In the genomic region with DNA sequence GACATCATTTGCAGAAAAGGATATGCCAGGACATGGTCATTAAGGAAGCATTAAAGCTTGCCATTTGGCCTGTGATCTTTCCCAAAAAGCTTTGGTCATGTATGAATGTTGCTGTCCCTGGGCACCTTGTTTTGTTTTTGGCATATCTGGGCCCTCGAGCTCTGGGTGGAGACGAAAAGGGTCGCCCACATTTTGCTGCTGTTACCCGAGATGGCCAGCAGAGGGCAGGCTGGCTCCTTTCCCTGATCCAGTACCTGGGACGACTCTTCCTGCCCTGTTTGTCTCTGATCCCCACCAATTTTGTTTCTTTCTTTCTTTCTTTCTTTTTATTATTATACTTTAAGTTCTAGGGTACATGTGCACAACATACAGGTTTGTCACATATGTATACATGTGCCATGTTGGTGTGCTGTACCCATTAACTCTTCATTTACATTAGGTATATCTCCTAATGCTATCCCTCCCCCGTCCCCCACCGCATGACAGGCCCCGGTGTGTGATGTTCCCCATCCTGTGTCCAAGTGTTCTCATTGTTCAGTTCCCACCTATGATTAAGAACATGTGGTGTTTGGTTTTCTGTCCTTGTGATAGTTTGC, we compare ENCODE assay signal across 8 cellular contexts. TPM values are rescaled to one million over a fixed set of nuclear protein-coding genes. Genes with fewer than 3 reads are reported as not detected.
DNase-seq lines count a peak whose midpoint lies in the region; FAIRE-seq and TF ChIP-seq lines count a peak whose summit lies in the region.
"Not testable (repeated sequence)": the region's sequence is repeated elsewhere in the genome, so short reads cannot be mapped to it uniquely, and the experiment has no call there.

No MANE protein-coding gene starts in this region.

- peak; percentile 89 for TF ChIP-seq CTCF in chondrocyte (IDR thresholded peaks at IDR 0.05)
- TF ChIP-seq CTCF in kidney epithelial cell (IDR thresholded peaks at IDR 0.05; ENCODE audit: insufficient read depth, low read length, poor library complexity, severe bottlenecking): peak; percentile 91
- peak; percentile 86 for TF ChIP-seq CTCF in smooth muscle cell (IDR thresholded peaks at IDR 0.05; ENCODE audit: borderline replicate concordance, insufficient read depth, poor library complexity, severe bottlenecking)

- peaks cover 31% of the 10 kb centered on the region for H3K27me3 Mint-ChIP-seq in chondrocyte (ENCODE audit: low read depth)

- H3K27ac Mint-ChIP-seq in chondrocyte (ENCODE audit: unreplicated experiment): not testable (repeated sequence)

- H3K9me3 ChIP-seq in smooth muscle cell (replicated peaks; ENCODE audit: low read depth): not testable (repeated sequence)

- not testable (repeated sequence) for H3K36me3 ChIP-seq in kidney epithelial cell (ENCODE audit: control insufficient read depth, insufficient read depth, low read length); smooth muscle cell (ENCODE audit: low read depth)

- not testable (repeated sequence) for H3K79me2 ChIP-seq in smooth muscle cell (ENCODE audit: low read depth)

- H3K9ac ChIP-seq in smooth muscle cell (ENCODE audit: low read depth): not testable (repeated sequence)

- not testable (repeated sequence) for H3K27me3 ChIP-seq in kidney epithelial cell (ENCODE audit: control insufficient read depth, insufficient read depth, low read length)
- H3K27me3 ChIP-seq in smooth muscle cell (ENCODE audit: low read depth): peaks cover 24% of the 10 kb centered on the region

- H3K4me1 Mint-ChIP-seq in chondrocyte (ENCODE audit: low read depth): not testable (repeated sequence)

- FAIRE-seq in GM19239 (lab: Jason Lieb, UNC): peak; percentile 88

- not testable (repeated sequence) for H3K4me3 ChIP-seq in kidney epithelial cell (ENCODE audit: low read depth, low read length); smooth muscle cell

- not testable (repeated sequence) for H4K20me1 ChIP-seq in smooth muscle cell (ENCODE audit: low read depth)

- H3K27ac ChIP-seq in smooth muscle cell (ENCODE audit: low read depth): not testable (repeated sequence)

- not testable (repeated sequence) for H3F3A ChIP-seq in smooth muscle cell (ENCODE audit: low read depth)

- not testable (repeated sequence) for H3K4me2 ChIP-seq in smooth muscle cell

- not testable (repeated sequence) for H2AFZ ChIP-seq in smooth muscle cell (ENCODE audit: low read depth)

- not testable (repeated sequence) for H3K4me1 ChIP-seq in smooth muscle cell (ENCODE audit: low read depth)

- H3K9me3 Mint-ChIP-seq in chondrocyte (ENCODE audit: low read depth): not testable (repeated sequence)

- peak; percentile 31 to 52 for DNase-seq in AML-193 (lab: John Stamatoyannopoulos, UW)
- not testable (repeated sequence) for DNase-seq in GM19239 (ENCODE audit: insufficient read length, low spot score); chondrocyte (ENCODE audit: low spot score); kidney epithelial cell (ENCODE audit: low read depth); smooth muscle cell (lab: John Stamatoyannopoulos, UW; ENCODE audit: unreplicated experiment)
- peak; percentile 67 for DNase-seq in HuH-7 (ENCODE audit: low spot score)
- peak; percentile 72 for DNase-seq in NCI-H82 (lab: John Stamatoyannopoulos, UW)
- peak; percentile 33 to 34 for DNase-seq in activated CD4-positive, alpha-beta T cell treated with anti-CD3 and anti-CD28 coated beads, Interleukin-2, amount 50 U/mL, for 24 hours (ENCODE audit: low read depth in 1 of 2, low spot score in 1 of 2)

- H3K4me3 Mint-ChIP-seq in chondrocyte (ENCODE audit: unreplicated experiment): not testable (repeated sequence)

- WGBS in smooth muscle cell (ENCODE audit: low lambda C conversion rate): 40% methylated on average over 8 of the region's 8 CpGs

- H3K36me3 Mint-ChIP-seq in chondrocyte (ENCODE audit: low read depth): not testable (repeated sequence)

RNA-seq across cellular contexts. Expression of gene TBC1D30, which starts 22.2 kb away (rescaled TPM):
- 1.7 to 2.0 TPM (median 1.7 TPM) in 3 replicates for total RNA-seq in chondrocyte
- 3.7 and 4.6 TPM in 2 replicates for total RNA-seq in kidney epithelial cell
- 0.54 and 0.67 TPM in 2 replicates for total RNA-seq in smooth muscle cell
- 2.3 and 3.8 TPM in 2 replicates for polyA plus RNA-seq in smooth muscle cell

RNA-seq across cellular contexts. Expression of gene GNS, which starts 43.1 kb away (rescaled TPM):
- total RNA-seq in chondrocyte (133 to 154 TPM (median 135 TPM) in 3 replicates), kidney epithelial cell (114 and 120 TPM in 2 replicates), smooth muscle cell (61.8 and 64.9 TPM in 2 replicates)
- 31.1 and 36.4 TPM in 2 replicates for polyA plus RNA-seq in smooth muscle cell
